Comparison of ENCODE assay signal across 8 cellular contexts in the genomic region with DNA sequence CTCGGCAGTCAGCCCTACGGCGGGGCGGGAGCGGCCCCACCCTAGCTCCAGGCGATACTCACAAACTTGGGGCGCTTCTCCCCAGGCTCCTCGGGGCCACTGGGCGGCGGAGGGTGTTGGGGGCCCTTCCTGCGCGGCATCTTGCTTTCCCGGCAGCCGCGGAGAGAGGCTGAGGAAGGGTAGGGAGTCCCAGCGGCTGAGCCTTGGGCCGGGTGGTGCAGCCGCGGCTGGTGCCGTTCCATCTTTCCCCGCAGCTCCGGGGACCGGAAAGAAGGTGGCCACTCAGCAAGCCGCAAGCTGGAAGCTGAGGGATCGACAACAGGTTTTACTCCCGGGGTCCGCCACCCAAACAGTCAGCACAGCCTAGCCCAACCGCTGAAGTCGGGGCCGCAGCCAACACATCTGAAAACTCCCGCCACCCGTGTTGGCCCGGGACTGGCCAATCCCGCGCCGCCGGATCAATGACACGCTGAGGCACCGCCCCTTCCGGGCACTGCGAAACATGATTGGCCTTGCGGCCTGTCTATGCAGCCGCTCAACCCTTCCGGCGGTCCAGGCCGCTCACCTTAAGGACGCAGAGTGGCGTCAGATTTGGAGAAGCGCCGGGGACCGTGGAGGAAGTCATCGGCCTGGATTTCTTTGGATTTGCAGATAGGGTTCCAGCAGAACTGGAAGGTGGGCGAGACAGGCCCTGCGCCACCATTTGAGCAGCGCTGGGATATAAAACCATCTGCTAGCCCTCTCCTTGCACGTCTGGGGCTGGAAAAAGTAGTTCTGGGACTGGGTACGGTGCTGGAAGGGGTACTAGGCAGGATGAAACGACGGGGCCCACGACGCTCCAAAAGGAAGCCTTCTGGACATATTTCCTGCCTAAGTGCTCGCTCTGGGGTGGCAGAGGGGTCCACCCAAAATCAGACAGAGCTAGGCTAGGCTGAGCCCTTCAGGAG. TPM values are rescaled to one million over a fixed set of nuclear protein-coding genes. Genes with fewer than 3 reads are reported as not detected.
DNase-seq lines count a peak whose midpoint lies in the region; TF ChIP-seq lines count a peak whose summit lies in the region.

A gene with protein sequence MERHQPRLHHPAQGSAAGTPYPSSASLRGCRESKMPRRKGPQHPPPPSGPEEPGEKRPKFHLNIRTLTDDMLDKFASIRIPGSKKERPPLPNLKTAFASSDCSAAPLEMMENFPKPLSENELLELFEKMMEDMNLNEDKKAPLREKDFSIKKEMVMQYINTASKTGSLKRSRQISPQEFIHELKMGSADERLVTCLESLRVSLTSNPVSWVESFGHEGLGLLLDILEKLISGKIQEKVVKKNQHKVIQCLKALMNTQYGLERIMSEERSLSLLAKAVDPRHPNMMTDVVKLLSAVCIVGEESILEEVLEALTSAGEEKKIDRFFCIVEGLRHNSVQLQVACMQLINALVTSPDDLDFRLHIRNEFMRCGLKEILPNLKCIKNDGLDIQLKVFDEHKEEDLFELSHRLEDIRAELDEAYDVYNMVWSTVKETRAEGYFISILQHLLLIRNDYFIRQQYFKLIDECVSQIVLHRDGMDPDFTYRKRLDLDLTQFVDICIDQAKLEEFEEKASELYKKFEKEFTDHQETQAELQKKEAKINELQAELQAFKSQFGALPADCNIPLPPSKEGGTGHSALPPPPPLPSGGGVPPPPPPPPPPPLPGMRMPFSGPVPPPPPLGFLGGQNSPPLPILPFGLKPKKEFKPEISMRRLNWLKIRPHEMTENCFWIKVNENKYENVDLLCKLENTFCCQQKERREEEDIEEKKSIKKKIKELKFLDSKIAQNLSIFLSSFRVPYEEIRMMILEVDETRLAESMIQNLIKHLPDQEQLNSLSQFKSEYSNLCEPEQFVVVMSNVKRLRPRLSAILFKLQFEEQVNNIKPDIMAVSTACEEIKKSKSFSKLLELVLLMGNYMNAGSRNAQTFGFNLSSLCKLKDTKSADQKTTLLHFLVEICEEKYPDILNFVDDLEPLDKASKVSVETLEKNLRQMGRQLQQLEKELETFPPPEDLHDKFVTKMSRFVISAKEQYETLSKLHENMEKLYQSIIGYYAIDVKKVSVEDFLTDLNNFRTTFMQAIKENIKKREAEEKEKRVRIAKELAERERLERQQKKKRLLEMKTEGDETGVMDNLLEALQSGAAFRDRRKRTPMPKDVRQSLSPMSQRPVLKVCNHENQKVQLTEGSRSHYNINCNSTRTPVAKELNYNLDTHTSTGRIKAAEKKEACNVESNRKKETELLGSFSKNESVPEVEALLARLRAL (minus strand): TSS at position 404 of the 947 bp plus-strand sequence. CDS start 162 bp downstream, at position 242.

- WGBS in neuronal stem cell (ENCODE audit: extremely low coverage in 2 of 2, insufficient read length in 2 of 2, insufficient replicate concordance in 1 of 2), 2 donors: no CpG with 5 or more reads among the region's 62 CpGs

- H2BK12ac ChIP-seq in neuronal stem cell (ENCODE audit: low read length): peak within 1 kb of the TSS; percentile 66

- H3K36me3 ChIP-seq in neuronal stem cell (replicated peaks in 1 of 2; ENCODE audit: control insufficient read depth in 2 of 2, insufficient read depth in 2 of 2, low read length in 2 of 2): peaks cover 5 to 19% of the 10 kb centered on the region in 2 donors

- peak within 1 kb of the TSS; percentile 80 for H2BK5ac ChIP-seq in neuronal stem cell (ENCODE audit: low read length)

- no peaks in the 10 kb centered on the region for H3K4me1 ChIP-seq in neuronal stem cell (ENCODE audit: control insufficient read depth in 2 of 2, insufficient read depth in 1 of 2, low read depth in 1 of 2, low read length in 2 of 2)

- peak within 1 kb of the TSS; percentile 98 for H4K91ac ChIP-seq in neuronal stem cell (ENCODE audit: low read depth, low read length, poor library complexity)

- H3K27ac ChIP-seq in neuronal stem cell (replicated peaks; ENCODE audit: low read length) (peak within 1 kb of the TSS; percentile 89), substantia nigra (ENCODE audit: low read depth, low read length, poor library complexity, severe bottlenecking) (peak within 1 kb of the TSS; percentile 89)

- H2BK120ac ChIP-seq in neuronal stem cell (ENCODE audit: low read depth, low read length): peak within 1 kb of the TSS; percentile 92

- peaks cover 0 to 10% of the 10 kb centered on the region in 2 donors for H3K9me3 ChIP-seq in neuronal stem cell (replicated peaks in 1 of 2; ENCODE audit: control insufficient read depth in 2 of 2, insufficient read depth in 1 of 2, low read depth in 1 of 2, low read length in 2 of 2)

- H2BK15ac ChIP-seq in neuronal stem cell (ENCODE audit: low read length): peak within 1 kb of the TSS; percentile 64

- no peaks in the 10 kb centered on the region for H3K27me3 ChIP-seq in neuronal stem cell (ENCODE audit: control insufficient read depth in 3 of 3, insufficient read depth in 3 of 3, low read depth in 1 of 3, low read length in 3 of 3)

- peak within 1 kb of the TSS; percentile 79 to 98 for H3K4me3 ChIP-seq in neuronal stem cell (ENCODE audit: low read length in 2 of 2)

- H3K4me2 ChIP-seq in neuronal stem cell (ENCODE audit: insufficient read depth, low read length, poor library complexity, severe bottlenecking): peak within 1 kb of the TSS; percentile 84

- peak within 1 kb of the TSS; percentile 30 for H4K8ac ChIP-seq in neuronal stem cell (ENCODE audit: low read depth, low read length)

- CTCF ChIA-PET in HEK293T (lab: Yijun Ruan, JAX): no interaction called here

- H3K14ac ChIP-seq in neuronal stem cell (ENCODE audit: low read length): peak within 1 kb of the TSS; percentile 76

- H2AK5ac ChIP-seq in neuronal stem cell (ENCODE audit: low read depth, low read length): peak within 1 kb of the TSS; percentile 91

- peak within 1 kb of the TSS; percentile 86 for H3K9ac ChIP-seq in neuronal stem cell (ENCODE audit: low read depth, low read length, poor library complexity)

- peak within 1 kb of the TSS; percentile 98 for H3K18ac ChIP-seq in neuronal stem cell (ENCODE audit: low read length)

- DNase-seq in GM03348 (ENCODE audit: low spot score): peak; percentile 98
- DNase-seq in HEK293T (ENCODE audit: extremely low spot score): peak; percentile 93
- DNase-seq in MV-4-11 (lab: John Stamatoyannopoulos, UW): peak; percentile 94
- peak; percentile 94 for DNase-seq in SK-MEL-5 (ENCODE audit: low read depth, low spot score)
- DNase-seq in activated naive CD4-positive, alpha-beta T cell treated with Interleukin-2 at 50 U/mL for 16 hours: peak; percentile 94
- DNase-seq in foreskin melanocyte: peak; percentile 89
- DNase-seq in neuronal stem cell (ENCODE audit: low spot score): peak; percentile 92
- DNase-seq in substantia nigra (lab: John Stamatoyannopoulos, UW): peak; percentile 52 to 97 (median 92)

- peak within 1 kb of the TSS; percentile 77 for H3K23ac ChIP-seq in neuronal stem cell (ENCODE audit: low read depth, low read length, poor library complexity)

- POLR2A ChIA-PET in HEK293T (lab: Yijun Ruan, JAX): interaction anchor here (2.7 kb wide), 1 partner anchor 16 kb away, joined by 8 read pairs; no protein-coding TSS in a partner anchor

- peak within 1 kb of the TSS; percentile 92 for H2AFZ ChIP-seq in neuronal stem cell (ENCODE audit: low read length)

- in situ Hi-C loops in SK-MEL-5 (cut with HindIII; ENCODE audit: low pct_unique_long_range_greater_than_20kb, low sequenced_read_pairs): no loop called here

- no peak within 1 kb of the TSS for H3K4ac ChIP-seq in neuronal stem cell (ENCODE audit: low read length)

- peaks cover 4% of the 10 kb centered on the region for H3K79me1 ChIP-seq in neuronal stem cell (ENCODE audit: low read depth, low read length)

TF ChIP-seq in HEK293T, 16 proteins besides CTCF, POLR2A, EP300 and RAD21:
- no peak for TF ChIP-seq FOXA1 (IDR thresholded peaks at IDR 0.05)
- TF ChIP-seq, protein P1, sequence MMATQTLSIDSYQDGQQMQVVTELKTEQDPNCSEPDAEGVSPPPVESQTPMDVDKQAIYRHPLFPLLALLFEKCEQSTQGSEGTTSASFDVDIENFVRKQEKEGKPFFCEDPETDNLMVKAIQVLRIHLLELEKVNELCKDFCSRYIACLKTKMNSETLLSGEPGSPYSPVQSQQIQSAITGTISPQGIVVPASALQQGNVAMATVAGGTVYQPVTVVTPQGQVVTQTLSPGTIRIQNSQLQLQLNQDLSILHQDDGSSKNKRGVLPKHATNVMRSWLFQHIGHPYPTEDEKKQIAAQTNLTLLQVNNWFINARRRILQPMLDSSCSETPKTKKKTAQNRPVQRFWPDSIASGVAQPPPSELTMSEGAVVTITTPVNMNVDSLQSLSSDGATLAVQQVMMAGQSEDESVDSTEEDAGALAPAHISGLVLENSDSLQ (IDR thresholded peaks at IDR 0.05): peak; percentile 99
- peak; percentile 59 for TF ChIP-seq ELF4 (IDR thresholded peaks at IDR 0.05)
- peak; percentile 62 for TF ChIP-seq L3MBTL2 (conservative IDR thresholded peaks at IDR 0.05)

RNA-seq across cellular contexts. Expression of the gene that starts here (rescaled TPM):
- total RNA-seq in SK-MEL-5 (2014; rRNA removed; shearing (Covaris generic)): 5.3 and 5.9 TPM in 2 replicates
- 7.1 and 10.9 TPM in 2 replicates for polyA plus RNA-seq in SK-MEL-5 (2015; cell fraction: cytosol; rRNA removed)
- 6.4 and 8.8 TPM in 2 replicates for polyA plus RNA-seq in SK-MEL-5 (2015; cell fraction: nucleus; rRNA removed)
- 11.7 TPM for polyA plus RNA-seq in neuronal stem cell (2013, experiment 1 of 2)
- polyA plus RNA-seq in neuronal stem cell (2013, experiment 2 of 2): 12.2 TPM

Comparison
In these comparisons a context has a peak if more than half of its experiments do, and no peak if none do; other contexts are left out.
1. Peak in every context shown above with its lines: DNase-seq, H3K4me3 ChIP-seq and H3K27ac ChIP-seq.